ENCODE assay signal across 3 cellular contexts in the genomic region with DNA sequence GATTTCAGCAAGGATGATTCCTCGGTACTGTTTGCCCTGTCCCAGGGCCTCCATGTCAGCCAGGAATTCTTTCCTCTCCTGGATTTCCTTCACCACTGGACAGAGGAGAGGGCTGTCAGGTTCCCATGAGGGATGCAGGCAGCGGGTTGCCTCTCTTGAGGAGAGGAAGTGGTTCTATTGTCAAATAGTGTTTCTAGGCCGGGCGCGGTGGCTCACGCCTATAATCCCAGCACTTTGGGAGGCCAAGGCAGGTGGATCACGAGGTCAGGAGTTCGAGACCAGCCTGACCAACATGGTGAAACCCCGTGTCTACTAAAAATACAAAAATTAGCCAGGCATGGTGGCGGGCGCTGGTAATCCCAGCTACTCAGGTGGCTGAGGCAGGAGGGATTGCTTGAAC. TPM values are rescaled to one million over a fixed set of nuclear protein-coding genes. Genes with fewer than 3 reads are reported as not detected.
"Had no signal": no experiment of that assay in that cellular context is flagged by ENCODE, and none has a peak within 500 bp of the region (broad histone marks: within the 10 kb centered on the region; RNA-seq: fewer than 3 reads in every experiment).

No MANE protein-coding gene starts in this region.

RNA-seq across cellular contexts. Expression of a gene that starts 9.0 kb away (rescaled TPM):
- total RNA-seq: SJSA1 had no signal

RNA-seq across cellular contexts. Expression of a gene that starts 39.9 kb away (rescaled TPM):
- total RNA-seq: M059J, SJSA1 had no signal
- polyA plus RNA-seq: SK-N-SH had no signal
